In the genomic region with DNA sequence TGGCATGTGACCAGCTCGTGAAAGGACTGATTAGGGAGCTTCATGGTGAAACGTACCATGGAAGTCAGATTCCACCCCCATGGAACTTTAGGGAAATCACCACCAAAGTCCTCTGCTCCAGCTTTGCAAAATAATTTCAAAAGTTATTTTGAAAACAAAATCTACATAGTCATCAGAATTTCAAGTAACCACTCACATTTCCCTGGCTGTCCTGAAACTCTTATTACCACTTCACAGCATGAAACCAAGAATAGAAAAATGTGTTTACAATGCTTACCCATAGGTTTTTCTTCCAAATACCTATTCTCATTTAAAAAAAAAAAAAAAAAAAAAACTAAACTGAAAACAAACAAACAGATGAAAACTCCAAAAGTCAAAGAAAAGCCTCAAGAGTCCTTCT, we compare ENCODE assay signal across 25 cellular contexts.
DNase-seq lines count a peak whose midpoint lies in the region; ATAC-seq, FAIRE-seq and TF ChIP-seq lines count a peak whose summit lies in the region.
"Had no signal": no experiment of that assay in that cellular context is flagged by ENCODE, and none has a peak within 500 bp of the region (broad histone marks: within the 10 kb centered on the region; RNA-seq: fewer than 3 reads in every experiment).

No MANE protein-coding gene starts in this region.

- H3K4me1 ChIP-seq in HepG2 (ENCODE audit: insufficient read depth, low read length) = no peaks in the 10 kb centered on the region
- no peaks in the 10 kb centered on the region for H3K4me1 ChIP-seq in right lobe of liver
- H3K4me1 ChIP-seq in KMS-11 (ENCODE audit: low read depth, poor library complexity, severe bottlenecking) = peaks cover 79% of the 10 kb centered on the region
- H3K4me1 ChIP-seq: BE2C; BLaER1 treated with 17β-estradiol and CSF1 and Interleukin-3, amounts not matched to agents 10 nM and 100 nM had no signal

- DNase-seq in HepG2 (ENCODE audit: low spot score) = no peak
- DNase-seq in right lobe of liver = no peak
- DNase-seq in RPMI8226 = peak; percentile 16
- DNase-seq in NAMALWA (ENCODE audit: low spot score) = no peak
- no peak for DNase-seq in caudate nucleus (lab: John Stamatoyannopoulos, UW)
- DNase-seq: ACHN; AML-193; BE2C; CD4-positive, alpha-beta T cell; CD8-positive, alpha-beta memory T cell; DMS 273 treated with DMSO at 0.1 percent for 48 hours; DMS79 treated with DMSO at 0.1 percent for 48 hours; GF-D8; GM23248; H7; HCEC 1CT had no signal

- TF ChIP-seq EP300 in HepG2 (IDR thresholded peaks at IDR 0.05; ENCODE audit: low read depth in 2 of 2, low read length in 2 of 2) = no peak
- TF ChIP-seq EP300 in HepG2 (CRISPR knock-in tag; IDR thresholded peaks at IDR 0.05; ENCODE audit: borderline replicate concordance) = no peak

- H3K79me2 ChIP-seq in HepG2 (ENCODE audit: insufficient read depth, low read length) (no peaks in the 10 kb centered on the region), KMS-11 (ENCODE audit: insufficient read depth, low read depth) (no peaks in the 10 kb centered on the region)

- 5% methylated on average over 2 of the region's 2 CpGs for whole genome bisulfite sequencing in HepG2 (ENCODE audit: low lambda C conversion rate)
- WGBS in right lobe of liver (ENCODE audit: insufficient coverage, low coverage, low lambda C conversion rate, missing lambda C conversion rate) = 33% methylated on average over 1 of the region's 2 CpGs

- TF ChIP-seq CTCF in HepG2 (CRISPR knock-in tag; IDR thresholded peaks at IDR 0.05) (no peak), right lobe of liver (IDR thresholded peaks at IDR 0.05) (no peak), KMS-11 (conservative IDR thresholded peaks at IDR 0.05; ENCODE audit: low read depth, low read length) (no peak)

- H3K9me3 ChIP-seq in HepG2 (ENCODE audit: low read length) = no peaks in the 10 kb centered on the region
- no peaks in the 10 kb centered on the region for H3K9me3 ChIP-seq in right lobe of liver
- H3K9me3 ChIP-seq: BE2C had no signal

- H3K27ac ChIP-seq in HepG2 (ENCODE audit: extremely low read length, insufficient read depth, low read length) = no peak overlapping the region
- H3K27ac ChIP-seq in right lobe of liver = no peak overlapping the region
- H3K27ac ChIP-seq in KMS-11 = peak overlapping the region; percentile 16; the same call in 1 of the 2 replicates
- H3K27ac ChIP-seq in caudate nucleus (ENCODE audit: low read depth, low read length) = no peak overlapping the region
- H3K27ac ChIP-seq: 22Rv1; BLaER1 treated with 17β-estradiol and CSF1 and Interleukin-3, amounts not matched to agents 10 nM and 100 nM; GM23248 had no signal

- POLR2A ChIA-PET in HepG2 (lab: Yijun Ruan, JAX) = no interaction called here

- TF ChIP-seq POLR2A in HepG2 (IDR thresholded peaks at IDR 0.05; ENCODE audit: insufficient read depth in 1 of 2, low read depth in 2 of 2, low read length in 2 of 2) (no peak), right lobe of liver (IDR thresholded peaks at IDR 0.05) (no peak)

- H3K9ac ChIP-seq in HepG2 (ENCODE audit: insufficient read depth, low read depth, low read length) (no peak overlapping the region), KMS-11 (no peak overlapping the region)
- H3K9ac ChIP-seq: BLaER1 treated with 17β-estradiol and CSF1 and Interleukin-3, amounts not matched to agents 10 nM and 100 nM; GM23248 had no signal

- no TSS peak for BruUV-seq in HepG2 (replicated peaks; lab: Mats Ljungman, UMichigan)

- H3K27me3 ChIP-seq in HepG2 (ENCODE audit: control insufficient read depth in 1 of 2, insufficient read depth in 2 of 2, low read length in 2 of 2) (peaks cover 0 to 9% of the 10 kb centered on the region in 2 experiments; a peak in 1 of 5 replicates), right lobe of liver (no peaks in the 10 kb centered on the region), KMS-11 (ENCODE audit: insufficient read depth, low read depth) (no peaks in the 10 kb centered on the region)
- H3K27me3 ChIP-seq: BLaER1 treated with 17β-estradiol and CSF1 and Interleukin-3, amounts not matched to agents 10 nM and 100 nM had no signal

- no peaks in the 10 kb centered on the region for H3K36me3 ChIP-seq in HepG2 (replicated peaks in 1 of 2; ENCODE audit: control insufficient read depth in 1 of 2, insufficient read depth in 2 of 2, low read length in 2 of 2)
- no peaks in the 10 kb centered on the region for H3K36me3 ChIP-seq in right lobe of liver
- H3K36me3 ChIP-seq in KMS-11 (ENCODE audit: insufficient read depth) = no peaks in the 10 kb centered on the region
- H3K36me3 ChIP-seq: BE2C; BLaER1 treated with 17β-estradiol and CSF1 and Interleukin-3, amounts not matched to agents 10 nM and 100 nM had no signal

- intact Hi-C loops in HepG2 (cut with micrococcal nuclease; ENCODE audit: unreplicated experiment) = no loop called here
- intact Hi-C loops in right lobe of liver (cut with DNase I) = no loop called here

- no peak overlapping the region for H3K4me3 ChIP-seq in HepG2 (replicated peaks in 1 of 3; ENCODE audit: insufficient read depth in 1 of 3, low read depth in 2 of 3, low read length in 3 of 3)
- H3K4me3 ChIP-seq in right lobe of liver = no peak overlapping the region
- H3K4me3 ChIP-seq in KMS-11 (IDR thresholded peaks at IDR 0.05; ENCODE audit: insufficient read depth, low read depth, low read length) = peak overlapping the region; percentile 25
- H3K4me3 ChIP-seq: BLaER1 treated with 17β-estradiol and CSF1 and Interleukin-3, amounts not matched to agents 10 nM and 100 nM; GM23248 had no signal

- H4K20me1 ChIP-seq in HepG2 (ENCODE audit: insufficient read depth, low read length) (no peaks in the 10 kb centered on the region), KMS-11 (ENCODE audit: insufficient read depth) (no peaks in the 10 kb centered on the region)
- H4K20me1 ChIP-seq: BLaER1 treated with 17β-estradiol and CSF1 and Interleukin-3, amounts not matched to agents 10 nM and 100 nM had no signal

- CTCF ChIA-PET in HepG2 (lab: Yijun Ruan, JAX; ENCODE audit: low intra/inter-chr PET ratio, low total read pairs) = no interaction called here

- no peak for TF ChIP-seq RAD21 in HepG2 (CRISPR knock-in tag; IDR thresholded peaks at IDR 0.05)

- no peak overlapping the region for H2AFZ ChIP-seq in HepG2 (ENCODE audit: low read length)
- H2AFZ ChIP-seq in KMS-11 (ENCODE audit: low read depth) = peak overlapping the region; percentile 34; the same call in 1 of the 2 replicates
- H2AFZ ChIP-seq: GM23248 had no signal

- in situ Hi-C loops in HepG2 (cut with HindIII; ENCODE audit: extremely low pct_ligation_motif_present, low pct_unique_long_range_greater_than_20kb) = no loop called here

- ATAC-seq in HepG2 = no peak
- no peak for ATAC-seq in right lobe of liver
- ATAC-seq in HG02938 (IDR thresholded peaks at IDR 0.05; ENCODE audit: unreplicated experiment) = no peak

- H3K4me2 ChIP-seq in HepG2 (ENCODE audit: low read depth, low read length) (no peak overlapping the region), KMS-11 (peak overlapping the region; percentile 66)
- H3K4me2 ChIP-seq: BLaER1 treated with 17β-estradiol and CSF1 and Interleukin-3, amounts not matched to agents 10 nM and 100 nM had no signal

- no peak for FAIRE-seq in HepG2 (lab: Jason Lieb, UNC)
- FAIRE-seq: A204.1, D721Med, GM12892, GM19239, H1 had no signal

TF ChIP-seq in HepG2, 621 proteins besides CTCF, POLR2A, EP300 and RAD21:
- peak; percentile 65 to 76 for TF ChIP-seq MAFK (conservative IDR thresholded peaks at IDR 0.05 in 1 of 2, IDR thresholded peaks at IDR 0.05 in 1 of 2; ENCODE audit: low read length in 2 of 2)
- peak; percentile 60; the same call in 1 of the 2 replicates for TF ChIP-seq MAFF (IDR thresholded peaks at IDR 0.05; ENCODE audit: low read depth, low read length)
- no peak for TF ChIP-seq ISX (CRISPR knock-in tag; conservative IDR thresholded peaks at IDR 0.05)
TF ChIP-seq in HepG2: peak in this region for 2.
